In genomic region chr10:68231916-68232315, GRCh38 we compare ENCODE assay signal across 8 cellular contexts. TPM values are rescaled to one million over a fixed set of nuclear protein-coding genes. Genes with fewer than 3 reads are reported as not detected.
DNase-seq lines count a peak whose midpoint lies in the region; ATAC-seq and TF ChIP-seq lines count a peak whose summit lies in the region.

TSS of gene ATOH7 (minus strand) at chr10:68232113. CDS start at chr10:68231677, 436 bp downstream.

- peak within 1 kb of the TSS; percentile 62 to 90 (median 78) for H3K4me3 Mint-ChIP-seq in naive thymus-derived CD8-positive, alpha-beta T cell

- POLR2A ChIA-PET in naive thymus-derived CD8-positive, alpha-beta T cell (lab: Charles Lee), result interaction anchor here (1.2 kb wide), 1 partner anchor 100 kb away, joined by 7 read pairs; the partner anchor contains the start of genes HNRNPH3 and PBLD

- H3K9me3 Mint-ChIP-seq in naive thymus-derived CD8-positive, alpha-beta T cell, result no peaks in the 10 kb centered on the region

- peak within 1 kb of the TSS in 1 of 2 donors; percentile 68 for H3K27ac ChIP-seq in coronary artery

- ATAC-seq in naive thymus-derived CD8-positive, alpha-beta T cell, result no peak
- ATAC-seq in GM21526 (IDR thresholded peaks at IDR 0.05; ENCODE audit: low FRiP score, unreplicated experiment), result no peak
- ATAC-seq in GM21619 (IDR thresholded peaks at IDR 0.05; ENCODE audit: unreplicated experiment), result no peak

- H3K4me3 ChIP-seq in AG10803 (ENCODE audit: low read length) (peak within 1 kb of the TSS; percentile 76), coronary artery (peak within 1 kb of the TSS; percentile 90)
- peak within 1 kb of the TSS; percentile 27 for H3K4me3 ChIP-seq in Jurkat, Clone E6-1 (ENCODE audit: low read length)

- DNase-seq in AG10803 (ENCODE audit: low read depth), result no peak
- no peak for DNase-seq in Jurkat, Clone E6-1 (ENCODE audit: low read depth, low spot score)
- no peak for DNase-seq in coronary artery (ENCODE audit: low spot score)
- DNase-seq in naive thymus-derived CD8-positive, alpha-beta T cell, result no peak
- DNase-seq in NCI-H187 (lab: John Stamatoyannopoulos, UW), result no peak
- DNase-seq in activated naive CD4-positive, alpha-beta T cell treated with Interleukin-2 at 50 U/mL for 16 hours, result no peak

- no peak for TF ChIP-seq CTCF in AG10803 (conservative IDR thresholded peaks at IDR 0.05; ENCODE audit: low read length)
- no peak for TF ChIP-seq CTCF in coronary artery (IDR thresholded peaks at IDR 0.05)

- no peaks in the 10 kb centered on the region for H3K36me3 Mint-ChIP-seq in naive thymus-derived CD8-positive, alpha-beta T cell

- H3K27ac Mint-ChIP-seq in naive thymus-derived CD8-positive, alpha-beta T cell, result peak within 1 kb of the TSS in 2 of 10 donors; percentile 29 to 65

- H3K27me3 Mint-ChIP-seq in naive thymus-derived CD8-positive, alpha-beta T cell, result peaks cover 27 to 45% (median 34%) of the 10 kb centered on the region in 5 donors

- peaks cover 6 to 9% (median 8%) of the 10 kb centered on the region in 4 donors for H3K4me1 Mint-ChIP-seq in naive thymus-derived CD8-positive, alpha-beta T cell

RNA-seq across cellular contexts. Expression of gene ATOH7, which starts in this region (rescaled TPM):
- not detected for polyA plus RNA-seq in Jurkat, Clone E6-1 (2012; ENCODE audit: insufficient read depth, insufficient read length)
- total RNA-seq in naive thymus-derived CD8-positive, alpha-beta T cell, result not detected
- polyA plus RNA-seq in naive thymus-derived CD8-positive, alpha-beta T cell, result not detected

Comparison
In these comparisons a context has a peak if more than half of its experiments do, and no peak if none do; other contexts are left out.
1. H3K4me3 ChIP-seq: peak in every context shown above with its lines; median percentile 90 in coronary artery; 76 in AG10803; 27 in Jurkat, Clone E6-1.